1 cellular context compared by ENCODE assay signal in genomic region chrX:118503260-118504041, GRCh38.
TF ChIP-seq lines count a peak whose summit lies in the region.

No MANE protein-coding gene starts in this region.

TF ChIP-seq in K562, 482 proteins besides CTCF, POLR2A, EP300 and RAD21 (continued from another document and continues in another):
- TF ChIP-seq, protein P1, sequence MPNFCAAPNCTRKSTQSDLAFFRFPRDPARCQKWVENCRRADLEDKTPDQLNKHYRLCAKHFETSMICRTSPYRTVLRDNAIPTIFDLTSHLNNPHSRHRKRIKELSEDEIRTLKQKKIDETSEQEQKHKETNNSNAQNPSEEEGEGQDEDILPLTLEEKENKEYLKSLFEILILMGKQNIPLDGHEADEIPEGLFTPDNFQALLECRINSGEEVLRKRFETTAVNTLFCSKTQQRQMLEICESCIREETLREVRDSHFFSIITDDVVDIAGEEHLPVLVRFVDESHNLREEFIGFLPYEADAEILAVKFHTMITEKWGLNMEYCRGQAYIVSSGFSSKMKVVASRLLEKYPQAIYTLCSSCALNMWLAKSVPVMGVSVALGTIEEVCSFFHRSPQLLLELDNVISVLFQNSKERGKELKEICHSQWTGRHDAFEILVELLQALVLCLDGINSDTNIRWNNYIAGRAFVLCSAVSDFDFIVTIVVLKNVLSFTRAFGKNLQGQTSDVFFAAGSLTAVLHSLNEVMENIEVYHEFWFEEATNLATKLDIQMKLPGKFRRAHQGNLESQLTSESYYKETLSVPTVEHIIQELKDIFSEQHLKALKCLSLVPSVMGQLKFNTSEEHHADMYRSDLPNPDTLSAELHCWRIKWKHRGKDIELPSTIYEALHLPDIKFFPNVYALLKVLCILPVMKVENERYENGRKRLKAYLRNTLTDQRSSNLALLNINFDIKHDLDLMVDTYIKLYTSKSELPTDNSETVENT (CRISPR knock-in tag; IDR thresholded peaks at IDR 0.05): no peak
- TF ChIP-seq NR2C1 (IDR thresholded peaks at IDR 0.05) (no peak), NR2C1 (tag; IDR thresholded peaks at IDR 0.05) (0 out of 2 replicates have a peak, but pooled peaks have one; percentile 16), TSC22D4 (tag; IDR thresholded peaks at IDR 0.05) (no peak), ZNF12 (CRISPR knock-in tag; IDR thresholded peaks at IDR 0.05) (no peak), PHF21A (IDR thresholded peaks at IDR 0.05; ENCODE audit: borderline replicate concordance, low read depth) (no peak), NR4A1 (CRISPR knock-in tag; IDR thresholded peaks at IDR 0.05) (no peak), NR4A1 (tag; IDR thresholded peaks at IDR 0.05) (no peak), TEAD2 (tag; IDR thresholded peaks at IDR 0.05) (no peak), HNRNPUL1 (IDR thresholded peaks at IDR 0.05; ENCODE audit: low read length) (no peak), TBP (optimal IDR thresholded peaks at IDR 0.05; ENCODE audit: low read depth, low read length) (peak; percentile 82), CAMTA2 (CRISPR knock-in tag; conservative IDR thresholded peaks at IDR 0.05) (no peak), TGIF2 (CRISPR knock-in tag; IDR thresholded peaks at IDR 0.05) (no peak), FIP1L1 (IDR thresholded peaks at IDR 0.05; ENCODE audit: low read depth, low read length, poor library complexity, severe bottlenecking) (no peak), POLR2AphosphoS2 (IDR thresholded peaks at IDR 0.05; ENCODE audit: low read length) (no peak), SMARCA5 (IDR thresholded peaks at IDR 0.05) (0 out of 2 replicates have a peak, but pooled peaks have one; percentile 26), ZBTB33 (CRISPR knock-in tag; IDR thresholded peaks at IDR 0.05) (no peak), TBL1XR1 (IDR thresholded peaks at IDR 0.05; ENCODE audit: low read length in 2 of 2) (no peak), TEAD4 (IDR thresholded peaks at IDR 0.05; ENCODE audit: low read length) (peak; percentile 2; the same call in 1 of the 2 replicates), TEAD4 (CRISPR knock-in tag; IDR thresholded peaks at IDR 0.05; ENCODE audit: borderline replicate concordance) (no peak), PATZ1 (CRISPR knock-in tag; IDR thresholded peaks at IDR 0.05; ENCODE audit: borderline replicate concordance) (no peak), ZEB2 (IDR thresholded peaks at IDR 0.05) (no peak), HDAC1 (IDR thresholded peaks at IDR 0.05) (peak in 1 of 2 experiments; percentile 52; a peak in 1 of 4 replicates), ZC3H8 (IDR thresholded peaks at IDR 0.05) (no peak), HOXB6 (CRISPR knock-in tag; IDR thresholded peaks at IDR 0.05; ENCODE audit: borderline replicate concordance) (no peak), ZNF766 (CRISPR knock-in tag; conservative IDR thresholded peaks at IDR 0.05) (peak; percentile 79), TAL1 (IDR thresholded peaks at IDR 0.05) (0 out of 2 replicates have a peak, but pooled peaks have one; percentile 4), NCOR1 (IDR thresholded peaks at IDR 0.05) (peak; percentile 17; the same call in 1 of the 2 replicates), BCOR (IDR thresholded peaks at IDR 0.05) (peak; percentile 56), TEAD1 (CRISPR knock-in tag; IDR thresholded peaks at IDR 0.05) (no peak), ZNF174 (CRISPR knock-in tag; IDR thresholded peaks at IDR 0.05) (no peak)
- TF ChIP-seq, protein P2, sequence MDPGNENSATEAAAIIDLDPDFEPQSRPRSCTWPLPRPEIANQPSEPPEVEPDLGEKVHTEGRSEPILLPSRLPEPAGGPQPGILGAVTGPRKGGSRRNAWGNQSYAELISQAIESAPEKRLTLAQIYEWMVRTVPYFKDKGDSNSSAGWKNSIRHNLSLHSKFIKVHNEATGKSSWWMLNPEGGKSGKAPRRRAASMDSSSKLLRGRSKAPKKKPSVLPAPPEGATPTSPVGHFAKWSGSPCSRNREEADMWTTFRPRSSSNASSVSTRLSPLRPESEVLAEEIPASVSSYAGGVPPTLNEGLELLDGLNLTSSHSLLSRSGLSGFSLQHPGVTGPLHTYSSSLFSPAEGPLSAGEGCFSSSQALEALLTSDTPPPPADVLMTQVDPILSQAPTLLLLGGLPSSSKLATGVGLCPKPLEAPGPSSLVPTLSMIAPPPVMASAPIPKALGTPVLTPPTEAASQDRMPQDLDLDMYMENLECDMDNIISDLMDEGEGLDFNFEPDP (CRISPR knock-in tag; IDR thresholded peaks at IDR 0.05): no peak
- TF ChIP-seq, protein P3, sequence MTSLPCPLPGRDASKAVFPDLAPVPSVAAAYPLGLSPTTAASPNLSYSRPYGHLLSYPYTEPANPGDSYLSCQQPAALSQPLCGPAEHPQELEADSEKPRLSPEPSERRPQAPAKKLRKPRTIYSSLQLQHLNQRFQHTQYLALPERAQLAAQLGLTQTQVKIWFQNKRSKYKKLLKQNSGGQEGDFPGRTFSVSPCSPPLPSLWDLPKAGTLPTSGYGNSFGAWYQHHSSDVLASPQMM (CRISPR knock-in tag; IDR thresholded peaks at IDR 0.05): no peak
- TF ChIP-seq, protein P4, sequence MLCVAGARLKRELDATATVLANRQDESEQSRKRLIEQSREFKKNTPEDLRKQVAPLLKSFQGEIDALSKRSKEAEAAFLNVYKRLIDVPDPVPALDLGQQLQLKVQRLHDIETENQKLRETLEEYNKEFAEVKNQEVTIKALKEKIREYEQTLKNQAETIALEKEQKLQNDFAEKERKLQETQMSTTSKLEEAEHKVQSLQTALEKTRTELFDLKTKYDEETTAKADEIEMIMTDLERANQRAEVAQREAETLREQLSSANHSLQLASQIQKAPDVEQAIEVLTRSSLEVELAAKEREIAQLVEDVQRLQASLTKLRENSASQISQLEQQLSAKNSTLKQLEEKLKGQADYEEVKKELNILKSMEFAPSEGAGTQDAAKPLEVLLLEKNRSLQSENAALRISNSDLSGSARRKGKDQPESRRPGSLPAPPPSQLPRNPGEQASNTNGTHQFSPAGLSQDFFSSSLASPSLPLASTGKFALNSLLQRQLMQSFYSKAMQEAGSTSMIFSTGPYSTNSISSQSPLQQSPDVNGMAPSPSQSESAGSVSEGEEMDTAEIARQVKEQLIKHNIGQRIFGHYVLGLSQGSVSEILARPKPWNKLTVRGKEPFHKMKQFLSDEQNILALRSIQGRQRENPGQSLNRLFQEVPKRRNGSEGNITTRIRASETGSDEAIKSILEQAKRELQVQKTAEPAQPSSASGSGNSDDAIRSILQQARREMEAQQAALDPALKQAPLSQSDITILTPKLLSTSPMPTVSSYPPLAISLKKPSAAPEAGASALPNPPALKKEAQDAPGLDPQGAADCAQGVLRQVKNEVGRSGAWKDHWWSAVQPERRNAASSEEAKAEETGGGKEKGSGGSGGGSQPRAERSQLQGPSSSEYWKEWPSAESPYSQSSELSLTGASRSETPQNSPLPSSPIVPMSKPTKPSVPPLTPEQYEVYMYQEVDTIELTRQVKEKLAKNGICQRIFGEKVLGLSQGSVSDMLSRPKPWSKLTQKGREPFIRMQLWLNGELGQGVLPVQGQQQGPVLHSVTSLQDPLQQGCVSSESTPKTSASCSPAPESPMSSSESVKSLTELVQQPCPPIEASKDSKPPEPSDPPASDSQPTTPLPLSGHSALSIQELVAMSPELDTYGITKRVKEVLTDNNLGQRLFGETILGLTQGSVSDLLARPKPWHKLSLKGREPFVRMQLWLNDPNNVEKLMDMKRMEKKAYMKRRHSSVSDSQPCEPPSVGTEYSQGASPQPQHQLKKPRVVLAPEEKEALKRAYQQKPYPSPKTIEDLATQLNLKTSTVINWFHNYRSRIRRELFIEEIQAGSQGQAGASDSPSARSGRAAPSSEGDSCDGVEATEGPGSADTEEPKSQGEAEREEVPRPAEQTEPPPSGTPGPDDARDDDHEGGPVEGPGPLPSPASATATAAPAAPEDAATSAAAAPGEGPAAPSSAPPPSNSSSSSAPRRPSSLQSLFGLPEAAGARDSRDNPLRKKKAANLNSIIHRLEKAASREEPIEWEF (CRISPR knock-in tag; IDR thresholded peaks at IDR 0.05): no peak
- TF ChIP-seq, protein P5, sequence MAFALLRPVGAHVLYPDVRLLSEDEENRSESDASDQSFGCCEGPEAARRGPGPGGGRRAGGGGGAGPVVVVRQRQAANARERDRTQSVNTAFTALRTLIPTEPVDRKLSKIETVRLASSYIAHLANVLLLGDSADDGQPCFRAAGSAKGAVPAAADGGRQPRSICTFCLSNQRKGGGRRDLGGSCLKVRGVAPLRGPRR (CRISPR knock-in tag; IDR thresholded peaks at IDR 0.05): no peak
- TF ChIP-seq, protein P6, sequence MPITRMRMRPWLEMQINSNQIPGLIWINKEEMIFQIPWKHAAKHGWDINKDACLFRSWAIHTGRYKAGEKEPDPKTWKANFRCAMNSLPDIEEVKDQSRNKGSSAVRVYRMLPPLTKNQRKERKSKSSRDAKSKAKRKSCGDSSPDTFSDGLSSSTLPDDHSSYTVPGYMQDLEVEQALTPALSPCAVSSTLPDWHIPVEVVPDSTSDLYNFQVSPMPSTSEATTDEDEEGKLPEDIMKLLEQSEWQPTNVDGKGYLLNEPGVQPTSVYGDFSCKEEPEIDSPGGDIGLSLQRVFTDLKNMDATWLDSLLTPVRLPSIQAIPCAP (CRISPR knock-in tag; IDR thresholded peaks at IDR 0.05; ENCODE audit: borderline replicate concordance): no peak
- TF ChIP-seq, protein P7, sequence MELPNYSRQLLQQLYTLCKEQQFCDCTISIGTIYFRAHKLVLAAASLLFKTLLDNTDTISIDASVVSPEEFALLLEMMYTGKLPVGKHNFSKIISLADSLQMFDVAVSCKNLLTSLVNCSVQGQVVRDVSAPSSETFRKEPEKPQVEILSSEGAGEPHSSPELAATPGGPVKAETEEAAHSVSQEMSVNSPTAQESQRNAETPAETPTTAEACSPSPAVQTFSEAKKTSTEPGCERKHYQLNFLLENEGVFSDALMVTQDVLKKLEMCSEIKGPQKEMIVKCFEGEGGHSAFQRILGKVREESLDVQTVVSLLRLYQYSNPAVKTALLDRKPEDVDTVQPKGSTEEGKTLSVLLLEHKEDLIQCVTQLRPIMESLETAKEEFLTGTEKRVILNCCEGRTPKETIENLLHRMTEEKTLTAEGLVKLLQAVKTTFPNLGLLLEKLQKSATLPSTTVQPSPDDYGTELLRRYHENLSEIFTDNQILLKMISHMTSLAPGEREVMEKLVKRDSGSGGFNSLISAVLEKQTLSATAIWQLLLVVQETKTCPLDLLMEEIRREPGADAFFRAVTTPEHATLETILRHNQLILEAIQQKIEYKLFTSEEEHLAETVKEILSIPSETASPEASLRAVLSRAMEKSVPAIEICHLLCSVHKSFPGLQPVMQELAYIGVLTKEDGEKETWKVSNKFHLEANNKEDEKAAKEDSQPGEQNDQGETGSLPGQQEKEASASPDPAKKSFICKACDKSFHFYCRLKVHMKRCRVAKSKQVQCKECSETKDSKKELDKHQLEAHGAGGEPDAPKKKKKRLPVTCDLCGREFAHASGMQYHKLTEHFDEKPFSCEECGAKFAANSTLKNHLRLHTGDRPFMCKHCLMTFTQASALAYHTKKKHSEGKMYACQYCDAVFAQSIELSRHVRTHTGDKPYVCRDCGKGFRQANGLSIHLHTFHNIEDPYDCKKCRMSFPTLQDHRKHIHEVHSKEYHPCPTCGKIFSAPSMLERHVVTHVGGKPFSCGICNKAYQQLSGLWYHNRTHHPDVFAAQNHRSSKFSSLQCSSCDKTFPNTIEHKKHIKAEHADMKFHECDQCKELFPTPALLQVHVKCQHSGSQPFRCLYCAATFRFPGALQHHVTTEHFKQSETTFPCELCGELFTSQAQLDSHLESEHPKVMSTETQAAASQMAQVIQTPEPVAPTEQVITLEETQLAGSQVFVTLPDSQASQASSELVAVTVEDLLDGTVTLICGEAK (IDR thresholded peaks at IDR 0.05): peak; percentile 43; the same call in 1 of the 2 replicates
- TF ChIP-seq, protein P7 (CRISPR knock-in tag; IDR thresholded peaks at IDR 0.05): no peak
